Comparison of ENCODE assay signal across 12 cellular contexts in genomic region chr15:78708713-78709112, GRCh38.
A peak's percentile ranks its signal among the peaks of the same experiment; 100 is the strongest.
DNase-seq lines count a peak whose midpoint lies in the region; ATAC-seq and TF ChIP-seq lines count a peak whose summit lies in the region.
"Had no signal": no experiment of that assay in that cellular context is flagged by ENCODE, and none has a peak within 500 bp of the region (broad histone marks: within the 10 kb centered on the region; RNA-seq: fewer than 3 reads in every experiment).

No MANE protein-coding gene starts in this region.

- peaks cover 13% of the 10 kb centered on the region for H3K4me1 ChIP-seq in BE2C
- H3K4me1 ChIP-seq in KMS-11 (ENCODE audit: low read depth, poor library complexity, severe bottlenecking), result peaks cover 14% of the 10 kb centered on the region
- H3K4me1 ChIP-seq in PC-3 (ENCODE audit: insufficient read depth, low read length), result no peaks in the 10 kb centered on the region
- H3K4me1 ChIP-seq in adipocyte (ENCODE audit: control insufficient read depth, insufficient read depth, low read length), result peaks cover 3% of the 10 kb centered on the region
- no peaks in the 10 kb centered on the region for H3K4me1 ChIP-seq in osteoblast (ENCODE audit: insufficient read depth, low read length)

- H3K27ac ChIP-seq in KMS-11 (no peak overlapping the region), PC-3 (ENCODE audit: low read length) (no peak overlapping the region), osteoblast (ENCODE audit: low read depth, low read length) (no peak overlapping the region)
- H3K27ac ChIP-seq: SJSA1 had no signal

- H4K20me1 ChIP-seq in KMS-11 (ENCODE audit: insufficient read depth) (no peaks in the 10 kb centered on the region), PC-3 (ENCODE audit: low read length) (no peaks in the 10 kb centered on the region), osteoblast (ENCODE audit: insufficient read depth, low read length) (no peaks in the 10 kb centered on the region)

- H3K27ac Mint-ChIP-seq in progenitor cell of endocrine pancreas, result no peak overlapping the region
- H3K27ac Mint-ChIP-seq: T-helper 1 cell treated with Interleukin-12 subunit alpha and Interleukin-12 subunit beta and Interleukin-4 antibody, amounts not matched to agents 30 μg/mL and 1 μg/mL, for 36 hours had no signal

- H3K4me3 ChIP-seq in BE2C (ENCODE audit: low read depth, low read length), result peak overlapping the region; percentile 36
- H3K4me3 ChIP-seq in KMS-11 (IDR thresholded peaks at IDR 0.05; ENCODE audit: insufficient read depth, low read depth, low read length), result no peak overlapping the region
- peak overlapping the region; percentile 52; the same call in 1 of the 2 replicates for H3K4me3 ChIP-seq in PC-3 (ENCODE audit: low read length)
- peak overlapping the region; percentile 48 for H3K4me3 ChIP-seq in adipocyte (ENCODE audit: low read length)
- no peak overlapping the region for H3K4me3 ChIP-seq in osteoblast (ENCODE audit: insufficient read depth, low read length)
- H3K4me3 ChIP-seq: HAP-1, SJSA1 had no signal

- H3K27me3 Mint-ChIP-seq in progenitor cell of endocrine pancreas, result peaks cover 54% of the 10 kb centered on the region

- intact Hi-C loops in PC-3 (cut with micrococcal nuclease), result loop anchor here (1.0 to 5.0 kb wide), 2 partner anchors 66 to 90 kb away; partner anchors contain the start of gene CHRNB4

- no peaks in the 10 kb centered on the region for H3F3A ChIP-seq in PC-3 (ENCODE audit: low read length, unreplicated experiment)

- DNase-seq in BE2C (peak; percentile 56), PC-3 (no peak), adipocyte (ENCODE audit: low read depth) (no peak), H4 (ENCODE audit: low spot score) (no peak), osteoblast (ENCODE audit: insufficient read length, low spot score, missing footprints) (no peak), progenitor cell of endocrine pancreas (ENCODE audit: low spot score, unreplicated experiment) (no peak)
- DNase-seq: GF-D8, NCI-H2029 treated with DMSO at 0.1 percent for 48 hours had no signal

- H3K36me3 Mint-ChIP-seq in progenitor cell of endocrine pancreas (ENCODE audit: insufficient read depth), result no peaks in the 10 kb centered on the region

- H3K9me3 ChIP-seq in BE2C, result peaks cover 3% of the 10 kb centered on the region; the same call in 1 of the 2 replicates
- H3K9me3 ChIP-seq in PC-3 (ENCODE audit: low read length), result no peaks in the 10 kb centered on the region
- peaks cover 17% of the 10 kb centered on the region for H3K9me3 ChIP-seq in adipocyte (ENCODE audit: control insufficient read depth, low read length)
- no peaks in the 10 kb centered on the region for H3K9me3 ChIP-seq in osteoblast (ENCODE audit: low read depth, low read length)
- H3K9me3 ChIP-seq: HAP-1, SJSA1 had no signal

- no peak overlapping the region for H3K4me3 Mint-ChIP-seq in progenitor cell of endocrine pancreas (ENCODE audit: low read depth)
- H3K4me3 Mint-ChIP-seq: T-helper 1 cell treated with Interleukin-12 subunit alpha and Interleukin-12 subunit beta and Interleukin-4 antibody, amounts not matched to agents 30 μg/mL and 1 μg/mL, for 36 hours had no signal

- no peaks in the 10 kb centered on the region for H3K79me2 ChIP-seq in KMS-11 (ENCODE audit: insufficient read depth, low read depth)
- H3K79me2 ChIP-seq in PC-3 (ENCODE audit: low read length), result no peaks in the 10 kb centered on the region
- no peaks in the 10 kb centered on the region for H3K79me2 ChIP-seq in osteoblast (ENCODE audit: insufficient read depth, low read length)

- peaks cover 9% of the 10 kb centered on the region for H3K9me3 Mint-ChIP-seq in progenitor cell of endocrine pancreas (ENCODE audit: low read depth)
- H3K9me3 Mint-ChIP-seq: T-helper 1 cell treated with Interleukin-12 subunit alpha and Interleukin-12 subunit beta and Interleukin-4 antibody, amounts not matched to agents 30 μg/mL and 1 μg/mL, for 36 hours had no signal

- no TSS peak for BruUV-seq in PC-3 (replicated peaks; lab: Mats Ljungman, UMichigan)

- no peak for ATAC-seq in PC-3

- CTCF ChIA-PET in PC-3 (lab: Charles Lee), result no interaction called here

- peak overlapping the region; percentile 58; the same call in 1 of the 2 replicates for H3K4me2 ChIP-seq in KMS-11
- H3K4me2 ChIP-seq in PC-3 (ENCODE audit: low read length), result peak overlapping the region; percentile 79
- H3K4me2 ChIP-seq in osteoblast (ENCODE audit: insufficient read depth, low read length), result no peak overlapping the region

- POLR2A ChIA-PET in PC-3 (lab: Charles Lee; ENCODE audit: unreplicated experiment), result no interaction called here

- TF ChIP-seq CTCF in BE2C (IDR thresholded peaks at IDR 0.05; ENCODE audit: low read depth, low read length), result no peak
- no peak for TF ChIP-seq CTCF in KMS-11 (conservative IDR thresholded peaks at IDR 0.05; ENCODE audit: low read depth, low read length)
- TF ChIP-seq CTCF in PC-3 (conservative IDR thresholded peaks at IDR 0.05; ENCODE audit: low read depth, low read length), result no peak
- TF ChIP-seq CTCF in osteoblast (IDR thresholded peaks at IDR 0.05; ENCODE audit: extremely low read depth, low read depth, low read length), result no peak
- no peak for TF ChIP-seq CTCF in progenitor cell of endocrine pancreas (IDR thresholded peaks at IDR 0.05; ENCODE audit: unreplicated experiment)

- H3K27me3 ChIP-seq in BE2C (no peaks in the 10 kb centered on the region), KMS-11 (ENCODE audit: insufficient read depth, low read depth) (no peaks in the 10 kb centered on the region), PC-3 (ENCODE audit: low read length) (peaks cover 8% of the 10 kb centered on the region), adipocyte (replicated peaks; ENCODE audit: control insufficient read depth, insufficient read depth, low read length) (peaks cover 29% of the 10 kb centered on the region), osteoblast (ENCODE audit: insufficient read depth, low read length) (peaks cover 24% of the 10 kb centered on the region)

- H3K9me2 ChIP-seq in PC-3 (replicated peaks; ENCODE audit: low read length), result no peaks in the 10 kb centered on the region

- H3K36me3 ChIP-seq in BE2C, result no peaks in the 10 kb centered on the region; the same call in 1 of the 2 replicates
- no peaks in the 10 kb centered on the region for H3K36me3 ChIP-seq in KMS-11 (ENCODE audit: insufficient read depth)
- no peaks in the 10 kb centered on the region for H3K36me3 ChIP-seq in PC-3 (ENCODE audit: low read depth, low read length)
- H3K36me3 ChIP-seq in adipocyte (ENCODE audit: control insufficient read depth, insufficient read depth, low read length, severe bottlenecking), result no peaks in the 10 kb centered on the region
- no peaks in the 10 kb centered on the region for H3K36me3 ChIP-seq in osteoblast (ENCODE audit: insufficient read depth, low read length)
- H3K36me3 ChIP-seq: HAP-1, SJSA1 had no signal

- H3K9ac ChIP-seq in KMS-11 (no peak overlapping the region), PC-3 (ENCODE audit: low read length) (no peak overlapping the region), adipocyte (ENCODE audit: low read length) (no peak overlapping the region)

- H2AFZ ChIP-seq in KMS-11 (ENCODE audit: low read depth) (peak overlapping the region; percentile 87), PC-3 (ENCODE audit: low read length) (0 out of 2 replicates have a peak overlapping the region, but pooled peaks have one; percentile 79), osteoblast (ENCODE audit: low read length) (no peak overlapping the region)

- H3K4me1 Mint-ChIP-seq in progenitor cell of endocrine pancreas (ENCODE audit: low read depth), result no peaks in the 10 kb centered on the region

Comparison
In these comparisons a context has a peak if more than half of its experiments do, and no peak if none do; other contexts are left out.
1. H3K4me3 ChIP-seq: peak in BE2C (single experiment), PC-3 (single experiment) and adipocyte (single experiment); none in KMS-11 (single experiment) and osteoblast (single experiment).